26 cellular contexts compared by ENCODE assay signal in genomic region chr11:57873196-57873911, GRCh38.
A peak's percentile ranks its signal among the peaks of the same experiment; 100 is the strongest.
DNase-seq lines count a peak whose midpoint lies in the region; ATAC-seq, FAIRE-seq and TF ChIP-seq lines count a peak whose summit lies in the region.
"Had no signal": no experiment of that assay in that cellular context is flagged by ENCODE, and none has a peak within 500 bp of the region (broad histone marks: within the 10 kb centered on the region; RNA-seq: fewer than 3 reads in every experiment).

No MANE protein-coding gene starts in this region.

- TF ChIP-seq EP300 in K562 (IDR thresholded peaks at IDR 0.05; ENCODE audit: low read length): no peak

- no peak overlapping the region; a peak in 2 of 4 replicates for H4K8ac ChIP-seq in IMR-90 (ENCODE audit: low read depth in 2 of 2, low read length in 2 of 2)

- FAIRE-seq in K562 (lab: Jason Lieb, UNC): no peak
- FAIRE-seq: TTC549 had no signal

- TF ChIP-seq RAD21 in IMR-90 (IDR thresholded peaks at IDR 0.05; ENCODE audit: low read length) (no peak), K562 (CRISPR knock-in tag; conservative IDR thresholded peaks at IDR 0.05 in 1 of 2, IDR thresholded peaks at IDR 0.05 in 1 of 2) (no peak)

- no peak overlapping the region for H3K4me3 Mint-ChIP-seq in activated CD8-positive, alpha-beta T cell treated with anti-CD3 and anti-CD28 coated beads, Interleukin-2, amount 10 ng/mL, durations not matched to agents 7 days and 5 days
- H3K4me3 Mint-ChIP-seq in activated CD8-positive, alpha-beta T cell treated with anti-CD3 and anti-CD28 coated beads for 36 hours: no peak overlapping the region
- H3K4me3 Mint-ChIP-seq: activated naive CD8-positive, alpha-beta T cell treated with anti-CD3 and anti-CD28 coated beads, Interleukin-2, amount 50 U/mL, for 24 hours; activated T-helper 17 cell treated with anti-CD3 and anti-CD28 coated beads, Interleukin-2, amount 50 U/mL, for 72 hours; B cell; brain; memory B cell had no signal

- dilution Hi-C loops in IMR-90 (cut with HindIII; ENCODE audit: low sequenced_read_pairs, unreplicated experiment): no loop called here

- H3K79me2 ChIP-seq in K562 (ENCODE audit: control insufficient read depth, insufficient read depth, low read length): no peaks in the 10 kb centered on the region

- H3K9me3 Mint-ChIP-seq in activated CD8-positive, alpha-beta T cell treated with anti-CD3 and anti-CD28 coated beads, Interleukin-2, amount 10 ng/mL, durations not matched to agents 7 days and 5 days (ENCODE audit: insufficient read depth): no peaks in the 10 kb centered on the region
- H3K9me3 Mint-ChIP-seq in activated CD8-positive, alpha-beta T cell treated with anti-CD3 and anti-CD28 coated beads for 36 hours: no peaks in the 10 kb centered on the region
- H3K9me3 Mint-ChIP-seq: activated naive CD8-positive, alpha-beta T cell treated with anti-CD3 and anti-CD28 coated beads, Interleukin-2, amount 50 U/mL, for 24 hours; activated T-helper 17 cell treated with anti-CD3 and anti-CD28 coated beads, Interleukin-2, amount 50 U/mL, for 72 hours; brain; memory B cell had no signal

- no peaks in the 10 kb centered on the region; the same call in 1 of the 2 replicates for H3K9me1 ChIP-seq in IMR-90 (ENCODE audit: insufficient read depth, low read length)
- no peaks in the 10 kb centered on the region for H3K9me1 ChIP-seq in K562 (ENCODE audit: control insufficient read depth, insufficient read depth, low read length)

- H2BK15ac ChIP-seq in IMR-90 (ENCODE audit: low read depth, low read length): no peak overlapping the region

- H4K5ac ChIP-seq in IMR-90 (ENCODE audit: low read depth, low read length): no peak overlapping the region

- no peak for TF ChIP-seq CTCF in activated CD8-positive, alpha-beta T cell treated with anti-CD3 and anti-CD28 coated beads for 36 hours (IDR thresholded peaks at IDR 0.05)
- TF ChIP-seq CTCF in IMR-90 (conservative IDR thresholded peaks at IDR 0.05; ENCODE audit: low read depth, low read length) (no peak), K562 (IDR thresholded peaks at IDR 0.05 in 2 of 3, conservative IDR thresholded peaks at IDR 0.05 in 1 of 3; ENCODE audit: insufficient read depth in 2 of 3, low read depth in 1 of 3, low read length in 3 of 3) (no peak)

- no peak overlapping the region for H3K4ac ChIP-seq in IMR-90 (ENCODE audit: low read depth, low read length)

- peak; percentile 29 for DNase-seq in activated CD8-positive, alpha-beta T cell treated with anti-CD3 and anti-CD28 coated beads, Interleukin-2, amount 10 ng/mL, durations not matched to agents 7 days and 5 days
- DNase-seq in activated CD8-positive, alpha-beta T cell treated with anti-CD3 and anti-CD28 coated beads for 36 hours: no peak
- DNase-seq in IMR-90: peak; percentile 18
- no peak for DNase-seq in K562 (ENCODE audit: extremely low read depth in 1 of 4, low spot score in 3 of 4)
- peak; percentile 47 for DNase-seq in renal cortical epithelial cell (ENCODE audit: low read depth)
- no peak for DNase-seq in dedifferentiated amniotic fluid mesenchymal stem cell (ENCODE audit: extremely low spot score)
- DNase-seq in NCI-H446 (lab: John Stamatoyannopoulos, UW): no peak
- DNase-seq: 8988T; activated CD4-positive, alpha-beta T cell treated with anti-CD3 and anti-CD28 coated beads for 48 hours; activated CD8-positive, alpha-beta memory T cell treated with anti-CD3 and anti-CD28 coated beads, Interleukin-2, amount 50 U/mL, for 4 hours; activated naive CD8-positive, alpha-beta T cell treated with anti-CD3 and anti-CD28 coated beads, Interleukin-2, amount 50 U/mL, for 24 hours; colonic mucosa; DMS79; H7; NCI-H1694 treated with DMSO at 0.1 percent for 48 hours; occipital lobe; SHP77; stimulated activated CD4-positive, alpha-beta T cell treated with anti-CD3 and anti-CD28 coated beads, Interleukin-4, amount 100 ng/mL, for 1 hour; stimulated activated naive CD4-positive, alpha-beta T cell had no signal

- no peaks in the 10 kb centered on the region for H4K20me1 ChIP-seq in IMR-90 (ENCODE audit: insufficient read depth, low read length)
- no peaks in the 10 kb centered on the region for H4K20me1 ChIP-seq in K562 (replicated peaks; ENCODE audit: control insufficient read depth, insufficient read depth, low read length)

- no peak overlapping the region; the same call in 1 of the 2 replicates for H3K18ac ChIP-seq in IMR-90 (ENCODE audit: low read depth, low read length)

- no peak overlapping the region; the same call in 1 of the 2 replicates for H2AK5ac ChIP-seq in IMR-90 (ENCODE audit: low read depth, low read length)

- H3K79me1 ChIP-seq in IMR-90 (ENCODE audit: low read depth in 1 of 2, low read length in 2 of 2): no peaks in the 10 kb centered on the region

- intact Hi-C loops in activated CD8-positive, alpha-beta T cell treated with anti-CD3 and anti-CD28 coated beads for 36 hours (cut with micrococcal nuclease): no loop called here
- intact Hi-C loops in IMR-90 (cut with micrococcal nuclease): no loop called here
- intact Hi-C loops in K562 (cut with micrococcal nuclease): no loop called here

- no peak overlapping the region for H3K23ac ChIP-seq in IMR-90 (ENCODE audit: low read depth, low read length)

- in situ Hi-C loops in IMR-90 (cut with MboI; ENCODE audit: low sequenced_read_pairs) (no loop called here), K562 (cut with MboI) (no loop called here)

- POLR2A ChIA-PET in activated CD8-positive, alpha-beta T cell treated with anti-CD3 and anti-CD28 coated beads, Interleukin-2, amount 10 ng/mL, durations not matched to agents 7 days and 5 days (lab: Charles Lee): no interaction called here
- POLR2A ChIA-PET in activated CD8-positive, alpha-beta T cell treated with anti-CD3 and anti-CD28 coated beads for 36 hours (lab: Charles Lee): no interaction called here
- POLR2A ChIA-PET in IMR-90 (lab: Charles Lee; ENCODE audit: unreplicated experiment) (no interaction called here), K562 (lab: Yijun Ruan, JAX) (interaction anchor here (0.7 to 1.0 kb wide), 2 partner anchors 16 to 171 kb away, joined by 3 read pairs; no protein-coding TSS in a partner anchor)

- no peak overlapping the region for H3K56ac ChIP-seq in IMR-90 (ENCODE audit: extremely low read depth, insufficient read depth, low read length)

- peak overlapping the region; percentile 13 for H2AFZ ChIP-seq in IMR-90 (replicated peaks; ENCODE audit: low read length, poor library complexity)
- no peak overlapping the region for H2AFZ ChIP-seq in K562 (ENCODE audit: low read depth, low read length)

- H3K14ac ChIP-seq in IMR-90 (replicated peaks; ENCODE audit: low read depth, low read length): no peak overlapping the region

- no peak overlapping the region for H2BK20ac ChIP-seq in IMR-90 (ENCODE audit: low read depth, low read length)

- H3K27me3 ChIP-seq in IMR-90 (ENCODE audit: control insufficient read depth, insufficient read depth, low read length) (no peaks in the 10 kb centered on the region), K562 (ENCODE audit: control insufficient read depth in 2 of 2, insufficient read depth in 2 of 2, low read length in 2 of 2) (peaks cover 16 to 33% of the 10 kb centered on the region in 2 experiments; a peak in 4 of 5 replicates)
- H3K27me3 ChIP-seq: colonic mucosa had no signal

- H3K4me1 ChIP-seq in IMR-90 (ENCODE audit: control insufficient read depth, insufficient read depth, low read length) (no peaks in the 10 kb centered on the region; the same call in 1 of the 2 replicates), K562 (replicated peaks in 1 of 2; ENCODE audit: control insufficient read depth in 2 of 2, insufficient read depth in 2 of 2, low read length in 2 of 2) (no peaks in the 10 kb centered on the region; a peak in 1 of 5 replicates)
- H3K4me1 ChIP-seq: colonic mucosa had no signal

- H3K4me1 Mint-ChIP-seq in activated CD8-positive, alpha-beta T cell treated with anti-CD3 and anti-CD28 coated beads, Interleukin-2, amount 10 ng/mL, durations not matched to agents 7 days and 5 days (ENCODE audit: low read depth): peaks cover 17% of the 10 kb centered on the region
- peaks cover 3% of the 10 kb centered on the region for H3K4me1 Mint-ChIP-seq in activated CD8-positive, alpha-beta T cell treated with anti-CD3 and anti-CD28 coated beads for 36 hours (ENCODE audit: low read depth)
- H3K4me1 Mint-ChIP-seq: activated T-helper 17 cell treated with anti-CD3 and anti-CD28 coated beads, Interleukin-2, amount 50 U/mL, for 72 hours; B cell; brain; memory B cell had no signal

- H3K27ac ChIP-seq in IMR-90 (ENCODE audit: insufficient read depth, low read length) (no peak overlapping the region), K562 (ENCODE audit: extremely low read depth, low read depth, low read length) (no peak overlapping the region)
- H3K27ac ChIP-seq: colonic mucosa, KMS-11 had no signal

- H2BK120ac ChIP-seq in IMR-90 (ENCODE audit: low read depth, low read length): peak overlapping the region; percentile 34; the same call in 1 of the 2 replicates

- H4K91ac ChIP-seq in IMR-90 (ENCODE audit: insufficient read depth, low read depth, low read length): no peak overlapping the region; the same call in 1 of the 2 replicates

- no peaks in the 10 kb centered on the region for H3K9me3 ChIP-seq in IMR-90 (ENCODE audit: control insufficient read depth, insufficient read depth, low read length)
- no peaks in the 10 kb centered on the region for H3K9me3 ChIP-seq in K562 (replicated peaks; ENCODE audit: control insufficient read depth, insufficient read depth, low read depth, low read length)
- H3K9me3 ChIP-seq: colonic mucosa had no signal

- no peak overlapping the region for H2AK9ac ChIP-seq in IMR-90 (replicated peaks; ENCODE audit: low read depth, low read length, poor library complexity)

- H2BK5ac ChIP-seq in IMR-90 (ENCODE audit: low read depth, low read length, poor library complexity, severe bottlenecking): peak overlapping the region; percentile 8

- WGBS in IMR-90 (ENCODE audit: extremely low coverage in 2 of 2, insufficient read length in 1 of 2), 2 experiments: 65% methylated on average over 3 of the region's 7 CpGs; no CpG with 5 or more reads in 1 of the 2 experiments
- WGBS in K562 (ENCODE audit: insufficient coverage, low coverage, missing lambda C conversion rate): 6% methylated on average over 7 of the region's 7 CpGs

- H3K27ac Mint-ChIP-seq in activated CD8-positive, alpha-beta T cell treated with anti-CD3 and anti-CD28 coated beads, Interleukin-2, amount 10 ng/mL, durations not matched to agents 7 days and 5 days: peak overlapping the region; percentile 70
- no peak overlapping the region for H3K27ac Mint-ChIP-seq in activated CD8-positive, alpha-beta T cell treated with anti-CD3 and anti-CD28 coated beads for 36 hours
- H3K27ac Mint-ChIP-seq: activated naive CD8-positive, alpha-beta T cell treated with anti-CD3 and anti-CD28 coated beads, Interleukin-2, amount 50 U/mL, for 24 hours; activated T-helper 17 cell treated with anti-CD3 and anti-CD28 coated beads, Interleukin-2, amount 50 U/mL, for 72 hours; B cell; brain; memory B cell had no signal

- H3K36me3 ChIP-seq in IMR-90 (ENCODE audit: control insufficient read depth, insufficient read depth, low read length) (no peaks in the 10 kb centered on the region), K562 (ENCODE audit: control insufficient read depth, insufficient read depth, low read length) (no peaks in the 10 kb centered on the region)
- H3K36me3 ChIP-seq: colonic mucosa had no signal

- no peak overlapping the region for H3K4me2 ChIP-seq in IMR-90 (ENCODE audit: low read depth, low read length)
- H3K4me2 ChIP-seq in K562 (ENCODE audit: insufficient read depth, low read length): no peak overlapping the region
- H3K4me2 ChIP-seq: KMS-11 had no signal

- BruUV-seq in IMR-90 (replicated peaks; lab: Mats Ljungman, UMichigan) (no TSS peak), K562 (replicated peaks; lab: Mats Ljungman, UMichigan) (no TSS peak)

- no peaks in the 10 kb centered on the region for H3K36me3 Mint-ChIP-seq in activated CD8-positive, alpha-beta T cell treated with anti-CD3 and anti-CD28 coated beads, Interleukin-2, amount 10 ng/mL, durations not matched to agents 7 days and 5 days (ENCODE audit: low read depth)
- no peaks in the 10 kb centered on the region for H3K36me3 Mint-ChIP-seq in activated CD8-positive, alpha-beta T cell treated with anti-CD3 and anti-CD28 coated beads for 36 hours (ENCODE audit: low read depth)
- H3K36me3 Mint-ChIP-seq: brain, memory B cell had no signal

- peaks cover 9% of the 10 kb centered on the region for H3K27me3 Mint-ChIP-seq in activated CD8-positive, alpha-beta T cell treated with anti-CD3 and anti-CD28 coated beads, Interleukin-2, amount 10 ng/mL, durations not matched to agents 7 days and 5 days (ENCODE audit: low read depth)
- peaks cover 6% of the 10 kb centered on the region for H3K27me3 Mint-ChIP-seq in activated CD8-positive, alpha-beta T cell treated with anti-CD3 and anti-CD28 coated beads for 36 hours

- no peak overlapping the region for H3K4me3 ChIP-seq in IMR-90 (ENCODE audit: insufficient read depth, low read depth, low read length)
- no peak overlapping the region for H3K4me3 ChIP-seq in K562
- H3K4me3 ChIP-seq: colonic mucosa had no signal

- CTCF ChIA-PET in activated CD8-positive, alpha-beta T cell treated with anti-CD3 and anti-CD28 coated beads, Interleukin-2, amount 10 ng/mL, durations not matched to agents 7 days and 5 days (lab: Charles Lee): interaction anchor here (1.0 to 1.3 kb wide), 2 partner anchors 10 to 73 kb away, joined by 4 to 5 read pairs; no protein-coding TSS in a partner anchor
- CTCF ChIA-PET in activated CD8-positive, alpha-beta T cell treated with anti-CD3 and anti-CD28 coated beads for 36 hours (lab: Charles Lee): interaction anchor here (0.7 kb wide), 1 partner anchor 73 kb away, joined by 3 read pairs; no protein-coding TSS in a partner anchor
- CTCF ChIA-PET in IMR-90 (lab: Yijun Ruan, JAX) (interaction anchor here (0.6 kb wide), 1 partner anchor 43 kb away, joined by 3 read pairs; no protein-coding TSS in a partner anchor), K562 (lab: Yijun Ruan, JAX; ENCODE audit: low intra/inter-chr PET ratio) (no interaction called here)

- H3K9ac ChIP-seq in IMR-90 (ENCODE audit: low read depth, low read length) (no peak overlapping the region), K562 (ENCODE audit: insufficient read depth in 1 of 2, low read depth in 2 of 2, low read length in 2 of 2) (no peak overlapping the region)
- H3K9ac ChIP-seq: KMS-11 had no signal

- ATAC-seq in activated CD8-positive, alpha-beta T cell treated with anti-CD3 and anti-CD28 coated beads, Interleukin-2, amount 10 ng/mL, durations not matched to agents 7 days and 5 days: peak; percentile 53
- no peak for ATAC-seq in activated CD8-positive, alpha-beta T cell treated with anti-CD3 and anti-CD28 coated beads for 36 hours
- peak; percentile 43; the same call in 1 of the 2 replicates for ATAC-seq in IMR-90 (ENCODE audit: low read depth)
- peak; percentile 47; the same call in 2 of the 3 replicates for ATAC-seq in K562
- ATAC-seq in HG03439 (IDR thresholded peaks at IDR 0.05; ENCODE audit: unreplicated experiment): no peak
- ATAC-seq: activated naive CD8-positive, alpha-beta T cell treated with anti-CD3 and anti-CD28 coated beads, Interleukin-2, amount 50 U/mL, for 24 hours; activated T-helper 17 cell treated with anti-CD3 and anti-CD28 coated beads, Interleukin-2, amount 50 U/mL, for 72 hours had no signal

- TF ChIP-seq POLR2A in IMR-90 (IDR thresholded peaks at IDR 0.05; ENCODE audit: low read depth, low read length) (no peak), K562 (conservative IDR thresholded peaks at IDR 0.05) (no peak)

Comparison
In these comparisons a context has a peak if more than half of its experiments do, and no peak if none do; other contexts are left out.
1. ATAC-seq: peak in activated CD8-positive, alpha-beta T cell treated with anti-CD3 and anti-CD28 coated beads, Interleukin-2, amount 10 ng/mL, durations not matched to agents 7 days and 5 days (single experiment), IMR-90 (single experiment) and K562 (single experiment); none in activated CD8-positive, alpha-beta T cell treated with anti-CD3 and anti-CD28 coated beads for 36 hours (single experiment) and HG03439 (single experiment).
2. DNase-seq: peak in activated CD8-positive, alpha-beta T cell treated with anti-CD3 and anti-CD28 coated beads, Interleukin-2, amount 10 ng/mL, durations not matched to agents 7 days and 5 days (single experiment), IMR-90 (single experiment) and renal cortical epithelial cell (single experiment); none in activated CD8-positive, alpha-beta T cell treated with anti-CD3 and anti-CD28 coated beads for 36 hours (single experiment), K562 (0 of 4), dedifferentiated amniotic fluid mesenchymal stem cell (single experiment) and NCI-H446 (0 of 2).